12 cellular contexts compared by ENCODE assay signal in the genomic region with DNA sequence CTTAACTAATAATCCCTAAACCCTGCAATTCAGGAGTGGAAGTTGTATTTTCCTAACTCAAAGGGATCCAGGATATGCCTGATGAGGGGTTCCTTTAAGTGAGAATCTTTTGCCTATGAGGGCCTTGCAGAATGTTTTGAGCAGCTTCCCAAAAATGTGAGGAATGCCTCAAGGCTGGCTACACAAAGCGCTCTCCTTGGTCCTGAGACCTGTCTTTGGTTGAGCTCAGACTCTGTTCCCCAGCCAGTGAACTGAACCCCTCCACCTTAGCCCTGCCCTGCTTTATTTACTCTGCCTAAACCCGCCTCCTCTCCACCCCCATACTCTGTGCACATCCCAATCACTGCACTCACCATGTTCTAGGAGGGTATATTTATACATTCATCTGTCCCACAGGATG.
DNase-seq lines count a peak whose midpoint lies in the region; ATAC-seq and TF ChIP-seq lines count a peak whose summit lies in the region.
"Had no signal": no experiment of that assay in that cellular context is flagged by ENCODE, and none has a peak within 500 bp of the region (broad histone marks: within the 10 kb centered on the region; RNA-seq: fewer than 3 reads in every experiment).

No MANE protein-coding gene starts in this region.

- no peaks in the 10 kb centered on the region for H3K36me3 Mint-ChIP-seq in type B pancreatic cell
- no peaks in the 10 kb centered on the region for H3K36me3 Mint-ChIP-seq in activated naive CD4-positive, alpha-beta T cell treated with anti-CD3 and anti-CD28 coated beads, Interleukin-2, amount 50 U/mL, for 72 hours

- DNase-seq in Daoy (ENCODE audit: low read depth), result peak; percentile 63
- peak; percentile 19 to 26 for DNase-seq in Kasumi-1 (lab: John Stamatoyannopoulos, UW)
- DNase-seq in T47D (ENCODE audit: low read depth in 1 of 2, low spot score in 1 of 2), result peak; percentile 11 to 65
- peak; percentile 88 for DNase-seq in left kidney (ENCODE audit: low read depth, low spot score)
- DNase-seq in type B pancreatic cell (ENCODE audit: extremely low spot score, unreplicated experiment), result no peak
- DNase-seq in activated naive CD4-positive, alpha-beta T cell treated with anti-CD3 and anti-CD28 coated beads, Interleukin-2, amount 50 U/mL, for 72 hours (ENCODE audit: low spot score in 2 of 2), result no peak
- no peak for DNase-seq in activated CD8-positive, alpha-beta memory T cell treated with anti-CD3 and anti-CD28 coated beads, Interleukin-2, amount 50 U/mL, for 48 hours
- DNase-seq in amniotic stem cell (lab: John Stamatoyannopoulos, UW), result no peak
- DNase-seq: activated T-cell treated with anti-CD3 and anti-CD28 coated beads, Interleukin-2, amount 50 U/mL, for 4 hours; effector memory CD4-positive, alpha-beta T cell; lower lobe of right lung had no signal

- peaks cover 10% of the 10 kb centered on the region for H3K4me1 Mint-ChIP-seq in type B pancreatic cell (ENCODE audit: unreplicated experiment)

- in situ Hi-C loops in T47D (cut with HindIII; ENCODE audit: low pct_unique_long_range_greater_than_20kb, low sequenced_read_pairs), result no loop called here

- H3K4me3 Mint-ChIP-seq in type B pancreatic cell, result no peak overlapping the region
- H3K4me3 Mint-ChIP-seq: activated T-cell treated with anti-CD3 and anti-CD28 coated beads, Interleukin-2, amount 50 U/mL, for 4 hours; T-helper 1 cell treated with Interleukin-12 subunit alpha and Interleukin-12 subunit beta and Interleukin-4 antibody, amounts not matched to agents 30 μg/mL and 1 μg/mL, for 36 hours had no signal

- no peaks in the 10 kb centered on the region for H3K27me3 Mint-ChIP-seq in type B pancreatic cell

- TF ChIP-seq CTCF in type B pancreatic cell (conservative IDR thresholded peaks at IDR 0.05), result no peak

- no peaks in the 10 kb centered on the region for H3K9me3 Mint-ChIP-seq in type B pancreatic cell
- H3K9me3 Mint-ChIP-seq in activated naive CD4-positive, alpha-beta T cell treated with anti-CD3 and anti-CD28 coated beads, Interleukin-2, amount 50 U/mL, for 72 hours, result no peaks in the 10 kb centered on the region
- H3K9me3 Mint-ChIP-seq: activated T-cell treated with anti-CD3 and anti-CD28 coated beads, Interleukin-2, amount 50 U/mL, for 4 hours; T-helper 1 cell treated with Interleukin-12 subunit alpha and Interleukin-12 subunit beta and Interleukin-4 antibody, amounts not matched to agents 30 μg/mL and 1 μg/mL, for 36 hours had no signal

- H3K27ac Mint-ChIP-seq in type B pancreatic cell, result no peak overlapping the region
- H3K27ac Mint-ChIP-seq in activated naive CD4-positive, alpha-beta T cell treated with anti-CD3 and anti-CD28 coated beads, Interleukin-2, amount 50 U/mL, for 72 hours, result no peak overlapping the region
- H3K27ac Mint-ChIP-seq: T-helper 1 cell treated with Interleukin-12 subunit alpha and Interleukin-12 subunit beta and Interleukin-4 antibody, amounts not matched to agents 30 μg/mL and 1 μg/mL, for 36 hours had no signal

- ATAC-seq in activated naive CD4-positive, alpha-beta T cell treated with anti-CD3 and anti-CD28 coated beads, Interleukin-2, amount 50 U/mL, for 72 hours, result no peak
- ATAC-seq: activated T-cell treated with anti-CD3 and anti-CD28 coated beads, Interleukin-2, amount 50 U/mL, for 4 hours had no signal

Comparison
In these comparisons a context has a peak if more than half of its experiments do, and no peak if none do; other contexts are left out.
1. DNase-seq: peak in Daoy (single experiment), Kasumi-1 (2 of 2), T47D (2 of 2) and left kidney (single experiment); none in type B pancreatic cell (single experiment), activated naive CD4-positive, alpha-beta T cell treated with anti-CD3 and anti-CD28 coated beads, Interleukin-2, amount 50 U/mL, for 72 hours (0 of 2), activated CD8-positive, alpha-beta memory T cell treated with anti-CD3 and anti-CD28 coated beads, Interleukin-2, amount 50 U/mL, for 48 hours (single experiment) and amniotic stem cell (single experiment).